Comparison of ENCODE assay signal across 7 cellular contexts in the genomic region with DNA sequence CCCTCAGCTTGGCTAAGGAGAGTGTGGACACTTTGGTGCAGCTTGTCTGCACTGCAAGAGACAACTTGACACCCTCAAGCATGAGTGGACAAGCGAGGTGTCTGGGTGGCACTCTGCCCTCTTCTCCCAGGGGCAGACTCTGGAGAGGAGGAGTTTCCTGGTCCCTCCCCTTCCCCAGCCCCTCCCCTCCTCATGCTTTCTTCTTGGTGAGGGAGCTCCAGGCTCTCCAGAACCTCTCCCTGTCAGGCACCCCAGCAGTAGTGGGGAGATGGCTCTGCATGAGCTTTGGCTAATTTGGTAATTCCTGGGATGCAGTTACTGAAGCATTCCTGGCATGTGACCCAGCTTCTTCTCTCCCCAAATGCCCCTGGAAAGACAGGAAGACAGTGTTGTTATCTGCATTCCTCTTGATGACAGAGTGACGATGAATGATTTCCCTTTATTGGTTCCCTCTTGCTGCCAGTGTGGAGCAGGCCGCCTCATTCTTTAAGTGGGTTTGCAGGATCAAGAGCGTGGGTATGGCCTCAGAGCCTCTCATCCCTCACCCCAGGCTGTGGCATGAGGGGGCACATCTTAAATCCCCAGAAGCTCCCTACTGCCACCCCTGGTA.
DNase-seq lines count a peak whose midpoint lies in the region; ATAC-seq, FAIRE-seq and TF ChIP-seq lines count a peak whose summit lies in the region.

No MANE protein-coding gene starts in this region.

- TF ChIP-seq CTCF in bronchial epithelial cell (IDR thresholded peaks at IDR 0.05; ENCODE audit: insufficient read depth, low read length, severe bottlenecking) (no peak), transverse colon (IDR thresholded peaks at IDR 0.05) (no peak)

- H3K27ac ChIP-seq in layer of hippocampus (ENCODE audit: low read depth, low read length): peak overlapping the region; percentile 19
- H3K27ac ChIP-seq in transverse colon: peak overlapping the region; percentile 80 to 92 (median 87)

- H3K4me1 ChIP-seq in transverse colon: peaks cover 38 to 90% (median 59%) of the 10 kb centered on the region in 4 donors

- H3K36me3 Mint-ChIP-seq in T-helper 2 cell treated with Interferon-gamma antibody and Interleukin-4, amounts not matched to agents 5 μg/mL and 100 μg/mL, for 36 hours (ENCODE audit: low read depth): peaks cover 22% of the 10 kb centered on the region

- ATAC-seq in HG03520 (IDR thresholded peaks at IDR 0.05; ENCODE audit: unreplicated experiment) (no peak), GM18498 (IDR thresholded peaks at IDR 0.05; ENCODE audit: unreplicated experiment) (no peak)

- DNase-seq in HT1080 (ENCODE audit: low read depth) (peak; percentile 90), bronchial epithelial cell (ENCODE audit: low read depth) (peak; percentile 36), transverse colon (peak; percentile 60)
- no peak for DNase-seq in T-helper 2 cell treated with Interferon-gamma antibody and Interleukin-4, amounts not matched to agents 5 μg/mL and 100 μg/mL, for 36 hours (ENCODE audit: low spot score)

- no peaks in the 10 kb centered on the region for H3K9me3 ChIP-seq in transverse colon

- no peaks in the 10 kb centered on the region for H3K27me3 ChIP-seq in bronchial epithelial cell (ENCODE audit: control insufficient read depth, insufficient read depth, low read length)
- no peaks in the 10 kb centered on the region for H3K27me3 ChIP-seq in layer of hippocampus (ENCODE audit: control insufficient read depth, insufficient read depth, low read length)
- no peaks in the 10 kb centered on the region for H3K27me3 ChIP-seq in transverse colon

- TF ChIP-seq POLR2A in transverse colon (IDR thresholded peaks at IDR 0.05): peak; percentile 33

- H3K4me3 ChIP-seq in bronchial epithelial cell (ENCODE audit: low read depth, low read length) (no peak overlapping the region), transverse colon (no peak overlapping the region)

- H3K27me3 Mint-ChIP-seq in T-helper 2 cell treated with Interferon-gamma antibody and Interleukin-4, amounts not matched to agents 5 μg/mL and 100 μg/mL, for 36 hours (ENCODE audit: low read depth): no peaks in the 10 kb centered on the region

- TF ChIP-seq EP300 in transverse colon (IDR thresholded peaks at IDR 0.05; ENCODE audit: low read depth): no peak

- no peaks in the 10 kb centered on the region for H3K9me3 Mint-ChIP-seq in T-helper 2 cell treated with Interferon-gamma antibody and Interleukin-4, amounts not matched to agents 5 μg/mL and 100 μg/mL, for 36 hours

- no peak overlapping the region for H3K4me3 Mint-ChIP-seq in T-helper 2 cell treated with Interferon-gamma antibody and Interleukin-4, amounts not matched to agents 5 μg/mL and 100 μg/mL, for 36 hours

- H3K36me3 ChIP-seq in bronchial epithelial cell (ENCODE audit: control insufficient read depth, insufficient read depth, low read length) (peaks cover 1% of the 10 kb centered on the region), transverse colon (peaks cover 0 to 4% (median 0%) of the 10 kb centered on the region in 4 donors)

- peaks cover 2% of the 10 kb centered on the region for H3K4me1 Mint-ChIP-seq in T-helper 2 cell treated with Interferon-gamma antibody and Interleukin-4, amounts not matched to agents 5 μg/mL and 100 μg/mL, for 36 hours (ENCODE audit: low read depth)

- no peak overlapping the region for H3K27ac Mint-ChIP-seq in T-helper 2 cell treated with Interferon-gamma antibody and Interleukin-4, amounts not matched to agents 5 μg/mL and 100 μg/mL, for 36 hours

- 40% methylated on average over 4 of the region's 4 CpGs; no CpG with 5 or more reads in 1 of the 2 donors for WGBS in transverse colon (ENCODE audit: low coverage in 1 of 2), 2 donors

- FAIRE-seq in bronchial epithelial cell (lab: Jason Lieb, UNC): no peak

- in situ Hi-C loops in transverse colon (cut with MboI; ENCODE audit: low pct_ligation_motif_present in 1 of 4, low pct_unique_long_range_greater_than_20kb in 1 of 4, low sequenced_read_pairs in 3 of 4): no loop called here

- intact Hi-C loops in transverse colon (cut with DNase I; ENCODE audit: low total_unique reads): no loop called here
